In the genomic region with DNA sequence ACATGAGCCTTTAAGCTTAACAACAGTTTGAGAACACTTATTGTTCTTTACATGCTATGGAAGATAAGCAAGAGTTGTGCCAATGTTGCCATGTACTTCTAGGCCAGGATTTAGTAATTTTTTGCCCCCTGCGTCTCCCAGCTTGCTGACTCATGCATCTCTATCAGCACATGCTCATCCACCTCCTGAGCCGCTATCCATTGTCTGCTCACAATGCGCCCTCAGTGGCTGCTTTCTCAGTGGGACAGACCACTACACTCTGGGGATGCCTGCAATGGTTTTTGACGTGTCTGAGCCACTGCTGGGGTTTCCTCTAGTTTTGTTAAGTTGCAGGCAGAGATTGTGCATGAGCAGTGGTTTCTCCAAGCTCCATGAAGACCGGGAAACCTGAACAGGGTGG, we compare ENCODE assay signal across 1 cellular context.
TF ChIP-seq lines count a peak whose summit lies in the region.

No MANE protein-coding gene starts in this region.

TF ChIP-seq in K562, 482 proteins besides CTCF, POLR2A, EP300 and RAD21 (continued from another document):
- TF ChIP-seq, protein P1, sequence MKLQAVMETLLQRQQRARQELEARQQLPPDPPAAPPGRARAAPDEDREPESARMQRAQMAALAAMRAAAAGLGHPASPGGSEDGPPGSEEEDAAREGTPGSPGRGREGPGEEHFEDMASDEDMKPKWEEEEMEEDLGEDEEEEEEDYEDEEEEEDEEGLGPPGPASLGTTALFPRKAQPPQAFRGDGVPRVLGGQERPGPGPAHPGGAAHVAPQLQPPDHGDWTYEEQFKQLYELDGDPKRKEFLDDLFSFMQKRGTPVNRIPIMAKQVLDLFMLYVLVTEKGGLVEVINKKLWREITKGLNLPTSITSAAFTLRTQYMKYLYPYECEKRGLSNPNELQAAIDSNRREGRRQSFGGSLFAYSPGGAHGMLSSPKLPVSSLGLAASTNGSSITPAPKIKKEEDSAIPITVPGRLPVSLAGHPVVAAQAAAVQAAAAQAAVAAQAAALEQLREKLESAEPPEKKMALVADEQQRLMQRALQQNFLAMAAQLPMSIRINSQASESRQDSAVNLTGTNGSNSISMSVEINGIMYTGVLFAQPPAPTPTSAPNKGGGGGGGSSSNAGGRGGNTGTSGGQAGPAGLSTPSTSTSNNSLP (IDR thresholded peaks at IDR 0.05; ENCODE audit: borderline replicate concordance, low read depth, low read length): no peak
- TF ChIP-seq POLR2H (tag; IDR thresholded peaks at IDR 0.05; ENCODE audit: low read depth) (no peak), SAFB2 (IDR thresholded peaks at IDR 0.05; ENCODE audit: borderline replicate concordance, low read depth, low read length, severe bottlenecking) (no peak), NFE2L1 (tag; IDR thresholded peaks at IDR 0.05; ENCODE audit: borderline replicate concordance, low read depth) (0 out of 2 replicates have a peak, but pooled peaks have one; percentile 9), DACH1 (IDR thresholded peaks at IDR 0.05; ENCODE audit: partially characterized antibody) (no peak), ZKSCAN8 (CRISPR knock-in tag; IDR thresholded peaks at IDR 0.05) (no peak), BRD9 (IDR thresholded peaks at IDR 0.05; ENCODE audit: low read depth, partially characterized antibody) (no peak), ZNF143 (CRISPR knock-in tag; IDR thresholded peaks at IDR 0.05) (no peak), WHSC1 (IDR thresholded peaks at IDR 0.05; ENCODE audit: low read length) (no peak), E2F3 (CRISPR knock-in tag; IDR thresholded peaks at IDR 0.05) (no peak), NCOA4 (IDR thresholded peaks at IDR 0.05; ENCODE audit: partially characterized antibody) (no peak), MAFG (tag; conservative IDR thresholded peaks at IDR 0.05) (peak; percentile 87), JUND (IDR thresholded peaks at IDR 0.05; ENCODE audit: borderline replicate concordance, low read depth, low read length) (peak; percentile 63; the same call in 1 of the 2 replicates), JUND (tag; IDR thresholded peaks at IDR 0.05; ENCODE audit: borderline replicate concordance, low read depth, low read length) (peak; percentile 53; the same call in 2 of the 3 replicates), MAZ (CRISPR knock-in tag; conservative IDR thresholded peaks at IDR 0.05 in 1 of 2, IDR thresholded peaks at IDR 0.05 in 1 of 2) (no peak), EP400 (IDR thresholded peaks at IDR 0.05) (peak; percentile 27; the same call in 1 of the 2 replicates), NCOA2 (IDR thresholded peaks at IDR 0.05; ENCODE audit: partially characterized antibody in 2 of 2) (no peak), PURB (CRISPR knock-in tag; IDR thresholded peaks at IDR 0.05; ENCODE audit: low read depth) (no peak), ZNF146 (CRISPR knock-in tag; IDR thresholded peaks at IDR 0.05; ENCODE audit: unreplicated experiment) (no peak), SRSF9 (IDR thresholded peaks at IDR 0.05; ENCODE audit: borderline replicate concordance, low read depth, low read length) (no peak), ZKSCAN1 (IDR thresholded peaks at IDR 0.05; ENCODE audit: low read depth, low read length) (no peak), SOX6 (IDR thresholded peaks at IDR 0.05) (0 out of 2 replicates have a peak, but pooled peaks have one; percentile 34)
- TF ChIP-seq, protein P2, sequence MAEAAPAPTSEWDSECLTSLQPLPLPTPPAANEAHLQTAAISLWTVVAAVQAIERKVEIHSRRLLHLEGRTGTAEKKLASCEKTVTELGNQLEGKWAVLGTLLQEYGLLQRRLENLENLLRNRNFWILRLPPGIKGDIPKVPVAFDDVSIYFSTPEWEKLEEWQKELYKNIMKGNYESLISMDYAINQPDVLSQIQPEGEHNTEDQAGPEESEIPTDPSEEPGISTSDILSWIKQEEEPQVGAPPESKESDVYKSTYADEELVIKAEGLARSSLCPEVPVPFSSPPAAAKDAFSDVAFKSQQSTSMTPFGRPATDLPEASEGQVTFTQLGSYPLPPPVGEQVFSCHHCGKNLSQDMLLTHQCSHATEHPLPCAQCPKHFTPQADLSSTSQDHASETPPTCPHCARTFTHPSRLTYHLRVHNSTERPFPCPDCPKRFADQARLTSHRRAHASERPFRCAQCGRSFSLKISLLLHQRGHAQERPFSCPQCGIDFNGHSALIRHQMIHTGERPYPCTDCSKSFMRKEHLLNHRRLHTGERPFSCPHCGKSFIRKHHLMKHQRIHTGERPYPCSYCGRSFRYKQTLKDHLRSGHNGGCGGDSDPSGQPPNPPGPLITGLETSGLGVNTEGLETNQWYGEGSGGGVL (CRISPR knock-in tag; IDR thresholded peaks at IDR 0.05): no peak
- TF ChIP-seq, protein P3, sequence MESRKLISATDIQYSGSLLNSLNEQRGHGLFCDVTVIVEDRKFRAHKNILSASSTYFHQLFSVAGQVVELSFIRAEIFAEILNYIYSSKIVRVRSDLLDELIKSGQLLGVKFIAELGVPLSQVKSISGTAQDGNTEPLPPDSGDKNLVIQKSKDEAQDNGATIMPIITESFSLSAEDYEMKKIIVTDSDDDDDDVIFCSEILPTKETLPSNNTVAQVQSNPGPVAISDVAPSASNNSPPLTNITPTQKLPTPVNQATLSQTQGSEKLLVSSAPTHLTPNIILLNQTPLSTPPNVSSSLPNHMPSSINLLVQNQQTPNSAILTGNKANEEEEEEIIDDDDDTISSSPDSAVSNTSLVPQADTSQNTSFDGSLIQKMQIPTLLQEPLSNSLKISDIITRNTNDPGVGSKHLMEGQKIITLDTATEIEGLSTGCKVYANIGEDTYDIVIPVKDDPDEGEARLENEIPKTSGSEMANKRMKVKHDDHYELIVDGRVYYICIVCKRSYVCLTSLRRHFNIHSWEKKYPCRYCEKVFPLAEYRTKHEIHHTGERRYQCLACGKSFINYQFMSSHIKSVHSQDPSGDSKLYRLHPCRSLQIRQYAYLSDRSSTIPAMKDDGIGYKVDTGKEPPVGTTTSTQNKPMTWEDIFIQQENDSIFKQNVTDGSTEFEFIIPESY (CRISPR knock-in tag; IDR thresholded peaks at IDR 0.05): peak; percentile 59; the same call in 1 of the 2 replicates
- TF ChIP-seq, protein P4, sequence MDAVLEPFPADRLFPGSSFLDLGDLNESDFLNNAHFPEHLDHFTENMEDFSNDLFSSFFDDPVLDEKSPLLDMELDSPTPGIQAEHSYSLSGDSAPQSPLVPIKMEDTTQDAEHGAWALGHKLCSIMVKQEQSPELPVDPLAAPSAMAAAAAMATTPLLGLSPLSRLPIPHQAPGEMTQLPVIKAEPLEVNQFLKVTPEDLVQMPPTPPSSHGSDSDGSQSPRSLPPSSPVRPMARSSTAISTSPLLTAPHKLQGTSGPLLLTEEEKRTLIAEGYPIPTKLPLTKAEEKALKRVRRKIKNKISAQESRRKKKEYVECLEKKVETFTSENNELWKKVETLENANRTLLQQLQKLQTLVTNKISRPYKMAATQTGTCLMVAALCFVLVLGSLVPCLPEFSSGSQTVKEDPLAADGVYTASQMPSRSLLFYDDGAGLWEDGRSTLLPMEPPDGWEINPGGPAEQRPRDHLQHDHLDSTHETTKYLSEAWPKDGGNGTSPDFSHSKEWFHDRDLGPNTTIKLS (IDR thresholded peaks at IDR 0.05; ENCODE audit: borderline replicate concordance, low read depth): no peak
TF ChIP-seq in K562: peak in this region for 22.
